ENCODE assay signal across 1 cellular context in the genomic region with DNA sequence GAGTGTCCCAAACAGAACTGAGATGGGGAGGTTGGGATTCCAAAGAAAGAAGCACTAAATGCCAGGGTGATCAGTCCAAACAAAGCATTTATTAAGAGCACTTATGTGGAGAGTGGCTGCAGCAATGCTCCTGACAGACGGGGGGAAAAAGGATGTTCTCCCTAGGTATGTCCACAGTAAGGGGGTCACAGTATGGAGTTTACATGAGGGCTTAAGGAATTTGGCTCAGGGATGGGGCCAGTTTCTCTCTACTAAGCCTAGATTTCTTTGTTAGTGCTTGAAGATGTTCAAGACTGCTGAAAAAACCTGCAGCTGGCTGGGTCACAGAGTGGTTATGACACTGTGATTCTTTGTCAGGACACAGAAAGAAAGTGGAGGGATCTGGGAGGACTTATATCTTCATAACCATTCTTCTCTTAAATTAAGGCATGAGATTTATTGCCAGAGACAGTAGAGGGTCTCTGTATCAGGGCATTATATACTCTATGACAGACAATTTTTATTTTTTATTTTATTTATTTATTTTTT.
TF ChIP-seq lines count a peak whose summit lies in the region.

No MANE protein-coding gene starts in this region.

TF ChIP-seq in IMR-90, 13 proteins besides CTCF, POLR2A, EP300 and RAD21:
- no peak for TF ChIP-seq CEBPB (IDR thresholded peaks at IDR 0.05; ENCODE audit: low read depth, low read length)
- TF ChIP-seq RFX5 (IDR thresholded peaks at IDR 0.05; ENCODE audit: low read depth, low read length) = no peak
- no peak for TF ChIP-seq MAFK (IDR thresholded peaks at IDR 0.05; ENCODE audit: low read depth, low read length)
